25 cellular contexts compared by ENCODE assay signal in the genomic region with DNA sequence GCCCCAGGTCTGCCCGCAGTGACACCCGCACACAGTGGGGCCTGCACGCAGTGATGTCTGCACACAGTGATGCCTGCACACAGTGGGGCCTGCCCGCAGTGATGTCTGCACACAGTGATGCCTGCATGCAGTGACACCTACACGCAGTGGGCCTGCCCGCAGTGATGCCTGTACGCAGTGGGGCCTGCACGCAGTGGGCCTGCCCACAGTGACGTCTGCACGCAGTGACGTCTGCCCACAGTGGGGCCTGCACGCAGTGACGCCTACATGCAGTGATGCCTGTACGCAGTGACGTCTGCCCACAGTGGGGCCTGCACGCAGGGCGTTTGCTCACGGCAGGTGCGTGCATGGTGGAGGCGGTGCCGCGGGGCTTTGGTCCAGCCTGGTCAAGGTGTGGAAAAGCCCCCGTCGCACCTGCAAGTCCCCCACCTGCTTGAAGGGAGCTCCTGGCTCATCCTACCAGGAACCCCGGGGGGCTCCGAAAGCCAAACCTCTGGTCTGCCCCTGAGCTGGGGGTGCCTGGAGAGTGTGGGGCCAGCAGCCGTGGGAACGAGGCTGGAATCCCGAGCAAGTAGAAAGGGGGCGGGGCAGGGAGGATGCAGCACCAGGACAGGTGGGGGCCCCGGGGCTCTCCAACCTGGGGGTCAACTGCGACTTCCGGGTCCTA. TPM values are rescaled to one million over a fixed set of nuclear protein-coding genes. Genes with fewer than 3 reads are reported as not detected.
DNase-seq lines count a peak whose midpoint lies in the region; ATAC-seq and TF ChIP-seq lines count a peak whose summit lies in the region.
"Had no signal": no experiment of that assay in that cellular context is flagged by ENCODE, and none has a peak within 500 bp of the region (broad histone marks: within the 10 kb centered on the region; RNA-seq: fewer than 3 reads in every experiment).

No MANE protein-coding gene starts in this region.

- H3K4me1 ChIP-seq in body of pancreas (peaks cover 60% of the 10 kb centered on the region), mesenchymal stem cell (ENCODE audit: control insufficient read depth, insufficient read depth, low read depth, low read length) (peaks cover 61% of the 10 kb centered on the region), tibial artery (peaks cover 5 to 94% (median 91%) of the 10 kb centered on the region in 4 donors)
- H3K4me1 ChIP-seq: psoas muscle had no signal

- H3K9ac ChIP-seq in mesenchymal stem cell (ENCODE audit: low read length), result no peak overlapping the region

- H3K27ac ChIP-seq in body of pancreas, result peak overlapping the region; percentile 37 to 84 (median 74)
- H3K27ac ChIP-seq in mesenchymal stem cell (ENCODE audit: low read length, poor library complexity, severe bottlenecking), result no peak overlapping the region
- peak overlapping the region; percentile 85 to 88 for H3K27ac ChIP-seq in tibial artery
- H3K27ac ChIP-seq: 22Rv1, PC-9, SK-N-MC had no signal

- H4K8ac ChIP-seq in mesenchymal stem cell (ENCODE audit: low read length), result no peak overlapping the region

- H2BK15ac ChIP-seq in mesenchymal stem cell (ENCODE audit: low read depth, poor library complexity, severe bottlenecking), result no peak overlapping the region

- no peak for TF ChIP-seq POLR2A in body of pancreas (IDR thresholded peaks at IDR 0.05)

- H3K4ac ChIP-seq in mesenchymal stem cell (ENCODE audit: low read depth in 1 of 2, low read length in 2 of 2), result no peak overlapping the region

- H4K91ac ChIP-seq in mesenchymal stem cell (ENCODE audit: low read length), result no peak overlapping the region

- ATAC-seq in body of pancreas, result no peak
- ATAC-seq in HG03457 (IDR thresholded peaks at IDR 0.05; ENCODE audit: unreplicated experiment), result no peak
- ATAC-seq in GM21529 (IDR thresholded peaks at IDR 0.05; ENCODE audit: unreplicated experiment), result no peak
- no peak for ATAC-seq in HG03045 (IDR thresholded peaks at IDR 0.05; ENCODE audit: unreplicated experiment)
- ATAC-seq: activated T-cell treated with anti-CD3 and anti-CD28 coated beads, Interleukin-2, amount 50 U/mL, for 4 hours; esophagus mucosa; stimulated activated naive CD8-positive, alpha-beta T cell treated with anti-CD3 and anti-CD28 coated beads, Interleukin-15, amount 100 ng/mL, for 72 hours had no signal

- intact Hi-C loops in body of pancreas (cut with DNase I) (loop anchor here (5.0 kb wide), 1 partner anchor 51 kb away; no protein-coding TSS in a partner anchor), tibial artery (cut with DNase I; ENCODE audit: low total_unique reads) (loop anchor here (2.0 kb wide), 1 partner anchor 63 kb away; the partner anchor contains the start of gene CTSD)

- 91 to 94% methylated on average over 21 to 32 of the region's 33 CpGs for WGBS in body of pancreas, 2 donors
- 93% methylated on average over 30 of the region's 33 CpGs for WGBS in mesenchymal stem cell

- no peak overlapping the region for H2BK12ac ChIP-seq in mesenchymal stem cell (ENCODE audit: low read length in 2 of 2)

- H3K36me3 ChIP-seq in body of pancreas (replicated peaks in 1 of 2; ENCODE audit: insufficient read depth in 1 of 2, low read depth in 2 of 2), result no peaks in the 10 kb centered on the region
- H3K36me3 ChIP-seq in mesenchymal stem cell (ENCODE audit: control insufficient read depth in 1 of 2, insufficient read depth in 2 of 2, low read depth in 1 of 2, low read length in 2 of 2), result no peaks in the 10 kb centered on the region
- no peaks in the 10 kb centered on the region for H3K36me3 ChIP-seq in tibial artery
- H3K36me3 ChIP-seq: BE2C had no signal

- H3K79me1 ChIP-seq in mesenchymal stem cell (replicated peaks; ENCODE audit: low read length, poor library complexity, severe bottlenecking), result no peaks in the 10 kb centered on the region

- H3K4me2 ChIP-seq in mesenchymal stem cell (ENCODE audit: low read length, poor library complexity, severe bottlenecking), result no peak overlapping the region

- no peak overlapping the region for H3K23ac ChIP-seq in mesenchymal stem cell (ENCODE audit: low read length in 2 of 2)

- H3K9me3 ChIP-seq in body of pancreas (no peaks in the 10 kb centered on the region), mesenchymal stem cell (ENCODE audit: control insufficient read depth, low read length) (peaks cover 9% of the 10 kb centered on the region), tibial artery (no peaks in the 10 kb centered on the region)
- H3K9me3 ChIP-seq: BE2C, psoas muscle had no signal

- no peak for TF ChIP-seq CTCF in body of pancreas (IDR thresholded peaks at IDR 0.05)
- no peak for TF ChIP-seq CTCF in tibial artery (IDR thresholded peaks at IDR 0.05)

- peak; percentile 42 for DNase-seq in DMS53 (lab: John Stamatoyannopoulos, UW)
- DNase-seq in DMS53 treated with DMSO at 0.1 percent for 48 hours (lab: John Stamatoyannopoulos, UW; ENCODE audit: unreplicated experiment), result no peak
- no peak for DNase-seq in body of pancreas
- DNase-seq in mesenchymal stem cell, result no peak
- peak in 1 of 2 donors; percentile 67 for DNase-seq in tibial artery
- DNase-seq: activated CD4-positive, CD25-positive, alpha-beta regulatory T cell treated with anti-CD3 and anti-CD28 coated beads, Interleukin-2, amount 50 U/mL, for 72 hours; activated CD8-positive, alpha-beta T cell treated with anti-CD3 and anti-CD28 coated beads, Interleukin-2, amount 10 ng/mL, durations not matched to agents 7 days and 5 days; activated naive CD4-positive, alpha-beta T cell treated with Interleukin-2 at 50 U/mL for 16 hours; activated T-cell treated with anti-CD3 and anti-CD28 coated beads, Interleukin-2, amount 50 U/mL, for 4 hours; cerebellar nuclear complex; effector CD4-positive, alpha-beta T cell; HFFc6; NCI-H1694; stimulated activated CD4-positive, alpha-beta T cell treated with anti-CD3 and anti-CD28 coated beads, Interleukin-4, amount 100 ng/mL, for 4 hours; stimulated activated naive CD8-positive, alpha-beta T cell treated with anti-CD3 and anti-CD28 coated beads, Interleukin-15, amount 100 ng/mL, for 72 hours had no signal

- H2AFZ ChIP-seq in mesenchymal stem cell (ENCODE audit: low read depth, low read length), result no peak overlapping the region
- H2AFZ ChIP-seq: PC-9 had no signal

- H2AK5ac ChIP-seq in mesenchymal stem cell (ENCODE audit: low read length, severe bottlenecking), result peak overlapping the region; percentile 37

- no peak overlapping the region for H2BK120ac ChIP-seq in mesenchymal stem cell (ENCODE audit: low read depth, low read length)

- no peaks in the 10 kb centered on the region for H3K27me3 ChIP-seq in body of pancreas
- peaks cover 0 to 55% of the 10 kb centered on the region in 2 experiments for H3K27me3 ChIP-seq in mesenchymal stem cell (ENCODE audit: control insufficient read depth in 1 of 2, insufficient read depth in 1 of 2, low read length in 2 of 2)
- H3K27me3 ChIP-seq in tibial artery, result no peaks in the 10 kb centered on the region
- H3K27me3 ChIP-seq: BE2C had no signal

- no peak overlapping the region for H3K18ac ChIP-seq in mesenchymal stem cell (ENCODE audit: low read depth in 1 of 2, low read length in 2 of 2)

- H2BK5ac ChIP-seq in mesenchymal stem cell (ENCODE audit: low read depth, low read length, poor library complexity, severe bottlenecking), result no peak overlapping the region

- H3K4me3 ChIP-seq in body of pancreas, result no peak overlapping the region
- H3K4me3 ChIP-seq in mesenchymal stem cell (ENCODE audit: insufficient read depth in 1 of 2, low read depth in 1 of 2, low read length in 2 of 2), result no peak overlapping the region
- H3K4me3 ChIP-seq in tibial artery, result no peak overlapping the region
- H3K4me3 ChIP-seq: PC-9, psoas muscle, SK-N-MC had no signal

- H3K14ac ChIP-seq in mesenchymal stem cell (ENCODE audit: low read length in 2 of 2), result peak overlapping the region in 1 of 2 experiments; percentile 13

RNA-seq across cellular contexts. Expression of gene SYT8, which starts 8.9 kb away (rescaled TPM):
- total RNA-seq in body of pancreas, result 10 to 100 TPM in 1 of 2 donors, 1 to 10 TPM in 1; 6.0 to 32.6 TPM
- not detected for polyA plus RNA-seq in mesenchymal stem cell (2013, experiment 1 of 2)
- not detected for polyA plus RNA-seq in mesenchymal stem cell (2013, experiment 2 of 2)
- total RNA-seq: activated CD8-positive, alpha-beta T cell treated with anti-CD3 and anti-CD28 coated beads, Interleukin-2, amount 10 ng/mL, durations not matched to agents 7 days and 5 days; activated T-cell treated with anti-CD3 and anti-CD28 coated beads, Interleukin-2, amount 50 U/mL, for 4 hours; frontal cortex; HFFc6 had no signal

RNA-seq across cellular contexts. Expression of gene TNNI2, which starts 12.9 kb away (rescaled TPM):
- total RNA-seq in body of pancreas, result 1 to 10 TPM; 3.4 to 3.6 TPM
- polyA plus RNA-seq in mesenchymal stem cell (2013, experiment 1 of 2), result not detected
- 0.07 TPM for polyA plus RNA-seq in mesenchymal stem cell (2013, experiment 2 of 2)
- total RNA-seq: activated T-cell treated with anti-CD3 and anti-CD28 coated beads, Interleukin-2, amount 50 U/mL, for 4 hours; frontal cortex; HFFc6 had no signal

RNA-seq across cellular contexts. Expression of gene LSP1, which starts 27.0 kb away (rescaled TPM):
- 10 to 100 TPM in 1 of 2 donors, 1 to 10 TPM in 1; 9.9 to 11.5 TPM for total RNA-seq in body of pancreas
- polyA plus RNA-seq in mesenchymal stem cell (2013, experiment 1 of 2), result 1.3 TPM
- 1.3 TPM for polyA plus RNA-seq in mesenchymal stem cell (2013, experiment 2 of 2)
